16 cellular contexts compared by ENCODE assay signal in genomic region chr16:76125871-76126270, GRCh38.
DNase-seq lines count a peak whose midpoint lies in the region; ATAC-seq, FAIRE-seq and TF ChIP-seq lines count a peak whose summit lies in the region.
"Had no signal": no experiment of that assay in that cellular context is flagged by ENCODE, and none has a peak within 500 bp of the region (broad histone marks: within the 10 kb centered on the region; RNA-seq: fewer than 3 reads in every experiment).

No MANE protein-coding gene starts in this region.

- intact Hi-C loops in left ventricle myocardium inferior (cut with micrococcal nuclease), result no loop called here

- no peaks in the 10 kb centered on the region for H3K27me3 ChIP-seq in bronchial epithelial cell (ENCODE audit: control insufficient read depth, insufficient read depth, low read length)
- H3K27me3 ChIP-seq in foreskin keratinocyte, result no peaks in the 10 kb centered on the region
- no peaks in the 10 kb centered on the region for H3K27me3 ChIP-seq in left ventricle myocardium inferior (ENCODE audit: low read depth)
- H3K27me3 ChIP-seq: BLaER1 treated with 17β-estradiol and CSF1 and Interleukin-3, amounts not matched to agents 10 nM and 100 nM had no signal

- H3K4me3 ChIP-seq in bronchial epithelial cell (ENCODE audit: low read depth, low read length), result no peak overlapping the region
- no peak overlapping the region for H3K4me3 ChIP-seq in left ventricle myocardium inferior
- H3K4me3 ChIP-seq: BLaER1 treated with 17β-estradiol and CSF1 and Interleukin-3, amounts not matched to agents 10 nM and 100 nM had no signal

- no peak for ATAC-seq in foreskin keratinocyte
- ATAC-seq in GM21723 (IDR thresholded peaks at IDR 0.05; ENCODE audit: unreplicated experiment), result no peak
- ATAC-seq: CD8-positive, alpha-beta T cell had no signal

- no peak for TF ChIP-seq CTCF in bronchial epithelial cell (IDR thresholded peaks at IDR 0.05; ENCODE audit: insufficient read depth, low read length, severe bottlenecking)
- TF ChIP-seq CTCF in foreskin keratinocyte (conservative IDR thresholded peaks at IDR 0.05), result no peak
- TF ChIP-seq CTCF in left ventricle myocardium inferior (IDR thresholded peaks at IDR 0.05; ENCODE audit: borderline replicate concordance), result no peak

- no peak for FAIRE-seq in bronchial epithelial cell (lab: Jason Lieb, UNC)
- FAIRE-seq: H1 had no signal

- H3K4me1 ChIP-seq in foreskin keratinocyte (no peaks in the 10 kb centered on the region), left ventricle myocardium inferior (no peaks in the 10 kb centered on the region)
- H3K4me1 ChIP-seq: BLaER1 treated with 17β-estradiol and CSF1 and Interleukin-3, amounts not matched to agents 10 nM and 100 nM had no signal

- H3K36me3 ChIP-seq in bronchial epithelial cell (ENCODE audit: control insufficient read depth, insufficient read depth, low read length) (no peaks in the 10 kb centered on the region), left ventricle myocardium inferior (no peaks in the 10 kb centered on the region)
- H3K36me3 ChIP-seq: BLaER1 treated with 17β-estradiol and CSF1 and Interleukin-3, amounts not matched to agents 10 nM and 100 nM had no signal

- peak; percentile 4 for DNase-seq in HPDE6-E6E7 (ENCODE audit: extremely low spot score)
- DNase-seq in NCI-H146 treated with DMSO at 0.1 percent for 48 hours (lab: John Stamatoyannopoulos, UW; ENCODE audit: unreplicated experiment), result peak; percentile 30
- peak; percentile 49 for DNase-seq in bronchial epithelial cell (ENCODE audit: low read depth)
- peak; percentile 59 to 77 for DNase-seq in foreskin keratinocyte
- DNase-seq in left ventricle myocardium inferior, result no peak
- no peak for DNase-seq in Ammon's horn (ENCODE audit: low spot score)
- DNase-seq: 8988T; Calu3; CD8-positive, alpha-beta T cell; DMS79 treated with DMSO at 0.1 percent for 48 hours; GF-D8; H9; IMR-90 had no signal

- H3K27ac ChIP-seq in foreskin keratinocyte (no peak overlapping the region), left ventricle myocardium inferior (replicated peaks) (no peak overlapping the region)
- H3K27ac ChIP-seq: BLaER1 treated with 17β-estradiol and CSF1 and Interleukin-3, amounts not matched to agents 10 nM and 100 nM had no signal

- peaks cover 6% of the 10 kb centered on the region for H3K9me3 ChIP-seq in left ventricle myocardium inferior (replicated peaks)
- H3K9me3 ChIP-seq: BLaER1 treated with 17β-estradiol and CSF1 and Interleukin-3, amounts not matched to agents 10 nM and 100 nM had no signal

Comparison
In these comparisons a context has a peak if more than half of its experiments do, and no peak if none do; other contexts are left out.
1. DNase-seq: peak in HPDE6-E6E7 (single experiment), NCI-H146 treated with DMSO at 0.1 percent for 48 hours (single experiment), bronchial epithelial cell (single experiment) and foreskin keratinocyte (2 of 2); none in left ventricle myocardium inferior (single experiment) and Ammon's horn (single experiment).